Comparison of ENCODE assay signal across 20 cellular contexts in genomic region chr6:111583986-111584385, GRCh38. TPM values are rescaled to one million over a fixed set of nuclear protein-coding genes. Genes with fewer than 3 reads are reported as not detected.
DNase-seq lines count a peak whose midpoint lies in the region; ATAC-seq and TF ChIP-seq lines count a peak whose summit lies in the region.
"Had no signal": no experiment of that assay in that cellular context is flagged by ENCODE, and none has a peak within 500 bp of the region (broad histone marks: within the 10 kb centered on the region; RNA-seq: fewer than 3 reads in every experiment).

No MANE protein-coding gene starts in this region.

- no peak for TF ChIP-seq CTCF in brain (conservative IDR thresholded peaks at IDR 0.05)
- TF ChIP-seq CTCF in nephron (IDR thresholded peaks at IDR 0.05; ENCODE audit: unreplicated experiment in 3 of 3), result no peak
- TF ChIP-seq CTCF in Calu3 (IDR thresholded peaks at IDR 0.05; ENCODE audit: unreplicated experiment), result no peak

- DNase-seq in DMS153 treated with DMSO at 0.1 percent for 48 hours (lab: John Stamatoyannopoulos, UW; ENCODE audit: unreplicated experiment) (peak; percentile 41), NCI-H1417 treated with DMSO at 0.1 percent for 48 hours (lab: John Stamatoyannopoulos, UW) (peak; percentile 66), Calu3 (no peak)
- no peak for DNase-seq in activated naive CD4-positive, alpha-beta T cell treated with anti-CD3 and anti-CD28 coated beads, Interleukin-2, amount 50 U/mL, for 16 hours
- DNase-seq: activated CD4-positive, alpha-beta T cell treated with anti-CD3 and anti-CD28 coated beads, Interleukin-2, amount 50 U/mL, for 48 hours; activated gamma-delta T cell; activated T-cell treated with anti-CD3 and anti-CD28 coated beads for 4 hours; amniotic stem cell; CD8-positive, alpha-beta memory T cell; gastrocnemius medialis; kidney glomerular epithelial cell; NCI-H1436; NCI-H446; stimulated activated naive CD4-positive, alpha-beta T cell had no signal

- H3K36me3 Mint-ChIP-seq in brain, result peaks cover 17% of the 10 kb centered on the region
- peaks cover 26% of the 10 kb centered on the region for H3K36me3 Mint-ChIP-seq in nephron (ENCODE audit: low read depth)
- H3K36me3 Mint-ChIP-seq in Calu3 (ENCODE audit: insufficient read depth, unreplicated experiment), result peaks cover 25% of the 10 kb centered on the region

- no peak overlapping the region for H3K4me3 Mint-ChIP-seq in brain
- no peak overlapping the region for H3K4me3 Mint-ChIP-seq in nephron
- H3K4me3 Mint-ChIP-seq in Calu3 (ENCODE audit: low read depth, unreplicated experiment), result no peak overlapping the region
- H3K4me3 Mint-ChIP-seq: CD8-positive, alpha-beta memory T cell; T-helper 2 cell treated with Interferon-gamma antibody and Interleukin-4, amounts not matched to agents 5 μg/mL and 100 μg/mL, for 36 hours had no signal

- no TSS peak for BruUV-seq in Calu3 (replicated peaks; lab: Mats Ljungman, UMichigan)

- peaks cover 67% of the 10 kb centered on the region for H3K4me1 Mint-ChIP-seq in brain
- peaks cover 51% of the 10 kb centered on the region for H3K4me1 Mint-ChIP-seq in nephron
- peaks cover 39% of the 10 kb centered on the region for H3K4me1 Mint-ChIP-seq in Calu3 (ENCODE audit: low read depth, unreplicated experiment)

- H3K27ac Mint-ChIP-seq in brain (peak overlapping the region in 4 of 5 experiments; percentile 7 to 84 (median 24)), nephron (peak overlapping the region; percentile 12 to 76 (median 74)), Calu3 (ENCODE audit: unreplicated experiment) (no peak overlapping the region)
- H3K27ac Mint-ChIP-seq: T-helper 2 cell treated with Interferon-gamma antibody and Interleukin-4, amounts not matched to agents 5 μg/mL and 100 μg/mL, for 36 hours had no signal

- intact Hi-C loops in Calu3 (cut with micrococcal nuclease; ENCODE audit: unreplicated experiment), result loop anchor here (10.0 kb wide), 1 partner anchor 461 kb away; no protein-coding TSS in a partner anchor

- H3K9me3 Mint-ChIP-seq in brain (no peaks in the 10 kb centered on the region), nephron (no peaks in the 10 kb centered on the region), Calu3 (ENCODE audit: low read depth, unreplicated experiment) (no peaks in the 10 kb centered on the region)
- H3K9me3 Mint-ChIP-seq: CD8-positive, alpha-beta memory T cell; T-helper 2 cell treated with Interferon-gamma antibody and Interleukin-4, amounts not matched to agents 5 μg/mL and 100 μg/mL, for 36 hours had no signal

- no peak for ATAC-seq in esophagus mucosa
- no peak for ATAC-seq in HG03025 (IDR thresholded peaks at IDR 0.05; ENCODE audit: low FRiP score, unreplicated experiment)
- ATAC-seq: gastrocnemius medialis, SK-N-SH treated with all-trans-retinoic acid at 6 μM for 48 hours had no signal

- H3K27me3 Mint-ChIP-seq in brain, result no peaks in the 10 kb centered on the region
- peaks cover 3% of the 10 kb centered on the region for H3K27me3 Mint-ChIP-seq in nephron (ENCODE audit: low read depth)
- no peaks in the 10 kb centered on the region for H3K27me3 Mint-ChIP-seq in Calu3 (ENCODE audit: unreplicated experiment)
- H3K27me3 Mint-ChIP-seq: CD8-positive, alpha-beta memory T cell had no signal

- CTCF ChIA-PET in Calu3 (lab: Charles Lee), result interaction anchor here (0.7 kb wide), 1 partner anchor 13 kb away, joined by 3 read pairs; no protein-coding TSS in a partner anchor

RNA-seq across cellular contexts. Expression of gene TRAF3IP2, which starts 21.7 kb away (rescaled TPM):
- 102 TPM for polyA plus RNA-seq in brain (ENCODE audit: insufficient read depth, low read depth, low replicate concordance)
- total RNA-seq in esophagus mucosa (68.5 TPM), Calu3 (2022) (39.2 and 42.0 TPM in 2 replicates)

Comparison
In these comparisons a context has a peak if more than half of its experiments do, and no peak if none do; other contexts are left out.
1. DNase-seq: peak in DMS153 treated with DMSO at 0.1 percent for 48 hours (single experiment) and NCI-H1417 treated with DMSO at 0.1 percent for 48 hours (single experiment); none in Calu3 (single experiment) and activated naive CD4-positive, alpha-beta T cell treated with anti-CD3 and anti-CD28 coated beads, Interleukin-2, amount 50 U/mL, for 16 hours (single experiment).